In the genomic region with DNA sequence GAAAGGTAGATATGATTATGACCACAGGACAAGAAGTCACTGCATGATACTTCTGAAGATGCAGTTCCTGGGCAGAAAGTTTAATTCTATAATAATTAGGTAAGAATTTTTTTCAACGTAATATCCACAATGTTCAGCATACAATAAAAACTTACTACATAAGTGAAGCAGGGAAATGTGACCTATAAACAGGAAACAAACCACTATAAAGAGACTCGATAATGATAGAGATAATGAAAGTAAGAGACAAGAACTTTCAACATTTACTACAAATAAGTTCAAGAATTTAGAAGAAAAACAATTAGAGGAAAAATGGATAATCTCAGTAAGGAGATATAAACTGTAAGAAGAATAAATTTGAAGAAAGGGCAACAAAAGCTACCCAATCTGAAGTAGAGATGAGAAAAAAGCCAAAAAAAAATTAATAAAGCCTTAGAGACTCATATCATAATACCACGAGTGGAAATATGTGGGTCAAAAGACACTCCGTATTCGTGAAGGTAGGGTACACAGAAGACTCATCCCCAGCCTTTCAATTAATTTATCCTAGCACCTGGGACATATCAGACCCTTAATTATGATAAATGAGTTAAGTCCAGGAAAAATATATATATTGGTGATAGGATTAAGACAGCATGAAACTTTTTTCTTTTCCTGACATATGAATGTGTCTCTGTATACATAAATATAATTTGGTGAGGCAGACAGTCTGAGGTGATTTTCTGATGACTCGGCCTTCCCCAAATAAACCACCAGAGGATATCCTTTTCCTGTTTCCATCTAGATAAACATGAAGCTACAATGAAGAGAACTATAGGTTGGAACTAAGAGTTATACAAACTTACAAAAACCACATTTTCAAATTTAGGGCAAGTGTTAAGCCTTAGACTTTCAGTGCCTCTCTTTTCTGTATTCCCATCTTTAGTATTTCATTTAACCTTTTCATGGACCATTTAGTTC, we compare ENCODE assay signal across 9 cellular contexts.
A peak's percentile ranks its signal among the peaks of the same experiment; 100 is the strongest.
DNase-seq lines count a peak whose midpoint lies in the region; ATAC-seq lines count a peak whose summit lies in the region.
"Had no signal": no experiment of that assay in that cellular context is flagged by ENCODE, and none has a peak within 500 bp of the region (broad histone marks: within the 10 kb centered on the region; RNA-seq: fewer than 3 reads in every experiment).

No MANE protein-coding gene starts in this region.

- no peak overlapping the region for H3K18ac ChIP-seq in mesendoderm (ENCODE audit: low read length)

- H3K27ac ChIP-seq in mesendoderm (ENCODE audit: low read depth, low read length), result no peak overlapping the region

- no peaks in the 10 kb centered on the region for H3K27me3 Mint-ChIP-seq in activated T-helper 1 cell treated with anti-CD3 and anti-CD28 coated beads, Interleukin-12 subunit alpha, Interleukin-12 subunit beta, Interleukin-2, Interleukin-4 antibody, amounts not matched to agents 30 ng/mL and 10 ng/mL and 1 ng/mL, durations not matched to agents 14 hours and 24 hours and 36 hours (ENCODE audit: insufficient read depth)
- H3K27me3 Mint-ChIP-seq in naive B cell, result no peaks in the 10 kb centered on the region

- H3K4me1 Mint-ChIP-seq in activated T-helper 1 cell treated with anti-CD3 and anti-CD28 coated beads, Interleukin-12 subunit alpha, Interleukin-12 subunit beta, Interleukin-2, Interleukin-4 antibody, amounts not matched to agents 30 ng/mL and 10 ng/mL and 1 ng/mL, durations not matched to agents 14 hours and 24 hours and 36 hours (ENCODE audit: low read depth), result peaks cover 38% of the 10 kb centered on the region
- H3K4me1 Mint-ChIP-seq in naive B cell, result peaks cover 16 to 34% (median 22%) of the 10 kb centered on the region in 3 donors

- no peak overlapping the region for H2AK5ac ChIP-seq in mesendoderm (ENCODE audit: low read length)

- no CpG with 5 or more reads among the region's 6 CpGs for WGBS in mesendoderm (ENCODE audit: extremely low coverage, insufficient coverage, low lambda C conversion rate)

- no peaks in the 10 kb centered on the region for H3K36me3 ChIP-seq in mesendoderm (ENCODE audit: control insufficient read depth, insufficient read depth, low read length)

- peak overlapping the region; percentile 80 for H3K27ac Mint-ChIP-seq in activated T-helper 1 cell treated with anti-CD3 and anti-CD28 coated beads, Interleukin-12 subunit alpha, Interleukin-12 subunit beta, Interleukin-2, Interleukin-4 antibody, amounts not matched to agents 30 ng/mL and 10 ng/mL and 1 ng/mL, durations not matched to agents 14 hours and 24 hours and 36 hours
- H3K27ac Mint-ChIP-seq in naive B cell, result peak overlapping the region; percentile 29 to 93 (median 72)

- no peaks in the 10 kb centered on the region for H3K27me3 ChIP-seq in mesendoderm (ENCODE audit: insufficient read depth, low read length, poor library complexity)

- intact Hi-C loops in activated T-helper 1 cell treated with anti-CD3 and anti-CD28 coated beads, Interleukin-12 subunit alpha, Interleukin-12 subunit beta, Interleukin-2, Interleukin-4 antibody, amounts not matched to agents 30 ng/mL and 10 ng/mL and 1 ng/mL, durations not matched to agents 14 hours and 24 hours and 36 hours (cut with micrococcal nuclease), result loop anchor here (2.0 kb wide), 2 partner anchors 18 to 34 kb away; no protein-coding TSS in a partner anchor

- no peak overlapping the region for H4K5ac ChIP-seq in mesendoderm (ENCODE audit: low read length)

- H3K4me3 ChIP-seq in mesendoderm (ENCODE audit: low read length), result no peak overlapping the region

- peak; percentile 42 for ATAC-seq in HG03103 (IDR thresholded peaks at IDR 0.05; ENCODE audit: low read depth, unreplicated experiment)
- peak; percentile 84 to 87 for ATAC-seq in naive B cell (ENCODE audit: low read depth in 2 of 2)

- H4K8ac ChIP-seq in mesendoderm (ENCODE audit: low read depth, low read length), result no peak overlapping the region

- H3K4me2 ChIP-seq in mesendoderm (ENCODE audit: low read length), result no peak overlapping the region

- H3K23ac ChIP-seq in mesendoderm (ENCODE audit: low read length), result no peak overlapping the region

- peak overlapping the region; percentile 83 for H3K4me3 Mint-ChIP-seq in activated T-helper 1 cell treated with anti-CD3 and anti-CD28 coated beads, Interleukin-12 subunit alpha, Interleukin-12 subunit beta, Interleukin-2, Interleukin-4 antibody, amounts not matched to agents 30 ng/mL and 10 ng/mL and 1 ng/mL, durations not matched to agents 14 hours and 24 hours and 36 hours
- H3K4me3 Mint-ChIP-seq in naive B cell, result peak overlapping the region; percentile 12 to 80 (median 34)

- peaks cover 32% of the 10 kb centered on the region for H3K36me3 Mint-ChIP-seq in activated T-helper 1 cell treated with anti-CD3 and anti-CD28 coated beads, Interleukin-12 subunit alpha, Interleukin-12 subunit beta, Interleukin-2, Interleukin-4 antibody, amounts not matched to agents 30 ng/mL and 10 ng/mL and 1 ng/mL, durations not matched to agents 14 hours and 24 hours and 36 hours (ENCODE audit: low read depth)
- H3K36me3 Mint-ChIP-seq in naive B cell, result peaks cover 16 to 18% of the 10 kb centered on the region in 2 donors

- DNase-seq in ELR (ENCODE audit: low read depth) (peak; percentile 48), naive B cell (peak; percentile 6), AG20443 (ENCODE audit: low spot score) (no peak), mesendoderm (no peak), epidermal melanocyte (ENCODE audit: insufficient read length, low spot score) (no peak)
- no peak for DNase-seq in activated T-helper 1 cell treated with anti-CD3 and anti-CD28 coated beads, Interleukin-12 subunit alpha, Interleukin-12 subunit beta, Interleukin-2, Interleukin-4 antibody, amounts not matched to agents 30 ng/mL and 10 ng/mL and 1 ng/mL, durations not matched to agents 14 hours and 24 hours and 36 hours (ENCODE audit: low spot score)
- DNase-seq in activated effector memory CD4-positive, alpha-beta T cell treated with anti-CD3 and anti-CD28 coated beads, Interleukin-2, amount 50 U/mL, for 16 hours, result no peak
- DNase-seq: activated CD4-positive, alpha-beta T cell treated with anti-CD3 and anti-CD28 coated beads, Interleukin-2, amount 50 U/mL, for 48 hours had no signal

- no peak overlapping the region for H3K4ac ChIP-seq in mesendoderm (ENCODE audit: low read depth, low read length)

- H2BK15ac ChIP-seq in mesendoderm (replicated peaks; ENCODE audit: low read depth), result no peak overlapping the region

- no peak overlapping the region for H2BK120ac ChIP-seq in mesendoderm (ENCODE audit: low read depth, low read length)

- H3K9me3 Mint-ChIP-seq in activated T-helper 1 cell treated with anti-CD3 and anti-CD28 coated beads, Interleukin-12 subunit alpha, Interleukin-12 subunit beta, Interleukin-2, Interleukin-4 antibody, amounts not matched to agents 30 ng/mL and 10 ng/mL and 1 ng/mL, durations not matched to agents 14 hours and 24 hours and 36 hours, result no peaks in the 10 kb centered on the region
- H3K9me3 Mint-ChIP-seq in naive B cell, result no peaks in the 10 kb centered on the region

- H3K56ac ChIP-seq in mesendoderm (ENCODE audit: low read length), result no peak overlapping the region

- no peaks in the 10 kb centered on the region for H3K79me2 ChIP-seq in mesendoderm (ENCODE audit: control insufficient read depth, insufficient read depth, low read length)

- H2BK5ac ChIP-seq in mesendoderm (ENCODE audit: low read length), result no peak overlapping the region

- H3K9ac ChIP-seq in mesendoderm (ENCODE audit: low read length), result no peak overlapping the region

- H3K79me1 ChIP-seq in mesendoderm (ENCODE audit: low read length), result no peaks in the 10 kb centered on the region

- no peaks in the 10 kb centered on the region for H3K4me1 ChIP-seq in mesendoderm (ENCODE audit: control insufficient read depth, low read depth, low read length)

Comparison
In these comparisons a context has a peak if more than half of its experiments do, and no peak if none do; other contexts are left out.
1. DNase-seq: peak in ELR (single experiment) and naive B cell (single experiment); none in activated T-helper 1 cell treated with anti-CD3 and anti-CD28 coated beads, Interleukin-12 subunit alpha, Interleukin-12 subunit beta, Interleukin-2, Interleukin-4 antibody, amounts not matched to agents 30 ng/mL and 10 ng/mL and 1 ng/mL, durations not matched to agents 14 hours and 24 hours and 36 hours (single experiment), AG20443 (single experiment), activated effector memory CD4-positive, alpha-beta T cell treated with anti-CD3 and anti-CD28 coated beads, Interleukin-2, amount 50 U/mL, for 16 hours (single experiment), mesendoderm (single experiment) and epidermal melanocyte (single experiment).